ENCODE assay signal across 8 cellular contexts in genomic region chr17:67377727-67378443, GRCh38. TPM values are rescaled to one million over a fixed set of nuclear protein-coding genes. Genes with fewer than 3 reads are reported as not detected.
DNase-seq lines count a peak whose midpoint lies in the region; ATAC-seq and TF ChIP-seq lines count a peak whose summit lies in the region.

No MANE protein-coding gene starts in this region.

- H3K27ac ChIP-seq in body of pancreas: peak overlapping the region; percentile 93 to 98 (median 96)
- no peak overlapping the region for H3K27ac ChIP-seq in iPS-18a (ENCODE audit: low read length)
- peak overlapping the region; percentile 68 to 94 (median 85) for H3K27ac ChIP-seq in skin epidermis

- no peak for DNase-seq in AG04449 (ENCODE audit: low read depth, low spot score)
- DNase-seq in HuH-7 (ENCODE audit: low spot score): peak; percentile 65
- peak; percentile 38 for DNase-seq in T-helper 2 cell treated with Interferon-gamma antibody and Interleukin-4, amounts not matched to agents 5 μg/mL and 100 μg/mL, for 36 hours (ENCODE audit: low spot score)
- DNase-seq in body of pancreas: peak; percentile 61 to 67 (median 65)
- DNase-seq in amniotic stem cell (lab: John Stamatoyannopoulos, UW): no peak

- H3K9me3 Mint-ChIP-seq in T-helper 2 cell treated with Interferon-gamma antibody and Interleukin-4, amounts not matched to agents 5 μg/mL and 100 μg/mL, for 36 hours: no peaks in the 10 kb centered on the region

- H3K27me3 ChIP-seq in body of pancreas (no peaks in the 10 kb centered on the region), iPS-18a (ENCODE audit: control insufficient read depth, insufficient read depth, low read length) (peaks cover 6% of the 10 kb centered on the region)

- peaks cover 25% of the 10 kb centered on the region for H3K27me3 Mint-ChIP-seq in T-helper 2 cell treated with Interferon-gamma antibody and Interleukin-4, amounts not matched to agents 5 μg/mL and 100 μg/mL, for 36 hours (ENCODE audit: low read depth)

- peak in 1 of 3 donors; percentile 13 for TF ChIP-seq POLR2A in body of pancreas (IDR thresholded peaks at IDR 0.05)

- 0 to 1% methylated on average over 27 to 73 of the region's 74 CpGs for WGBS in body of pancreas, 2 donors

- H3K4me1 ChIP-seq in body of pancreas (peaks cover 35% of the 10 kb centered on the region), iPS-18a (ENCODE audit: control insufficient read depth, low read depth, low read length) (peaks cover 22% of the 10 kb centered on the region)

- H3K4me3 Mint-ChIP-seq in T-helper 2 cell treated with Interferon-gamma antibody and Interleukin-4, amounts not matched to agents 5 μg/mL and 100 μg/mL, for 36 hours: peak overlapping the region; percentile 87

- H3K9ac ChIP-seq in iPS-18a (ENCODE audit: low read length): peak overlapping the region; percentile 84

- intact Hi-C loops in body of pancreas (cut with DNase I): loop anchor here (10.0 kb wide), 1 partner anchor 317 kb away; no protein-coding TSS in a partner anchor

- H3K36me3 ChIP-seq in body of pancreas (replicated peaks in 1 of 2; ENCODE audit: insufficient read depth in 1 of 2, low read depth in 2 of 2) (no peaks in the 10 kb centered on the region), iPS-18a (ENCODE audit: control insufficient read depth, low read depth, low read length) (no peaks in the 10 kb centered on the region)

- H3K4me3 ChIP-seq in AG04449 (ENCODE audit: low read depth, low read length): peak overlapping the region; percentile 75
- H3K4me3 ChIP-seq in body of pancreas: peak overlapping the region; percentile 61 to 72
- H3K4me3 ChIP-seq in iPS-18a (ENCODE audit: low read length): peak overlapping the region; percentile 92
- H3K4me3 ChIP-seq in skin epidermis: peak overlapping the region; percentile 51 to 80 (median 69)

- CTCF ChIA-PET in AG04449 (lab: Yijun Ruan, JAX): interaction anchor here (0.7 to 9.3 kb wide), 41 partner anchors 9 to 339 kb away, joined by 3 to 164 read pairs (median 6); partner anchors contain the start of genes NOL11 and PSMD12

- ATAC-seq in GM19023 (IDR thresholded peaks at IDR 0.05; ENCODE audit: unreplicated experiment) (peak; percentile 17), body of pancreas (peak; percentile 45)

- peak overlapping the region; percentile 82 for H3K27ac Mint-ChIP-seq in T-helper 2 cell treated with Interferon-gamma antibody and Interleukin-4, amounts not matched to agents 5 μg/mL and 100 μg/mL, for 36 hours

- H3K36me3 Mint-ChIP-seq in T-helper 2 cell treated with Interferon-gamma antibody and Interleukin-4, amounts not matched to agents 5 μg/mL and 100 μg/mL, for 36 hours (ENCODE audit: low read depth): peaks cover 10% of the 10 kb centered on the region

- H3K9me3 ChIP-seq in body of pancreas (no peaks in the 10 kb centered on the region), iPS-18a (ENCODE audit: control insufficient read depth, low read depth, low read length) (no peaks in the 10 kb centered on the region)

- POLR2A ChIA-PET in AG04449 (lab: Yijun Ruan, JAX): interaction anchor here (0.6 to 1.0 kb wide), 2 partner anchors 20 to 192 kb away, joined by 3 to 4 read pairs; no protein-coding TSS in a partner anchor

- TF ChIP-seq CTCF in AG04449 (IDR thresholded peaks at IDR 0.05; ENCODE audit: insufficient read depth, low read length, missing control alignments): peak; percentile 38
- peak in 4 of 7 experiments; percentile 14 to 52 (median 30) for TF ChIP-seq CTCF in body of pancreas (IDR thresholded peaks at IDR 0.05)

- H3K4me1 Mint-ChIP-seq in T-helper 2 cell treated with Interferon-gamma antibody and Interleukin-4, amounts not matched to agents 5 μg/mL and 100 μg/mL, for 36 hours (ENCODE audit: low read depth): peaks cover 25% of the 10 kb centered on the region

RNA-seq across cellular contexts. Expression of gene PITPNC1, which starts 0.8 kb away (rescaled TPM):
- total RNA-seq in body of pancreas: 10 to 100 TPM; 11.9 to 17.5 TPM

RNA-seq across cellular contexts. Expression of gene PSMD12, which starts 11.5 kb away (rescaled TPM):
- total RNA-seq in body of pancreas: 10 to 100 TPM; 12.2 to 14.0 TPM

Comparison
In these comparisons a context has a peak if more than half of its experiments do, and no peak if none do; other contexts are left out.
1. DNase-seq: peak in HuH-7 (single experiment), T-helper 2 cell treated with Interferon-gamma antibody and Interleukin-4, amounts not matched to agents 5 μg/mL and 100 μg/mL, for 36 hours (single experiment) and body of pancreas (4 of 4); none in AG04449 (single experiment) and amniotic stem cell (single experiment).
2. Peak in every context shown above with its lines, with median percentiles within 50 percentile points of each other: H3K4me3 ChIP-seq.